Comparison of ENCODE assay signal across 19 cellular contexts in genomic region chr12:18629916-18630315, GRCh38.
"Had no signal": no experiment of that assay in that cellular context is flagged by ENCODE, and none has a peak within 500 bp of the region (broad histone marks: within the 10 kb centered on the region; RNA-seq: fewer than 3 reads in every experiment).

No MANE protein-coding gene starts in this region.

- H3K9ac ChIP-seq: parathyroid adenoma had no signal

- H3K27ac ChIP-seq: brain microvascular endothelial cell, gastrocnemius medialis, heart right ventricle, parathyroid adenoma, transverse colon, vagina had no signal

- H3K79me2 ChIP-seq: parathyroid adenoma had no signal

- H3K9me3 ChIP-seq: gastrocnemius medialis, vagina had no signal

- H3K36me3 ChIP-seq: brain microvascular endothelial cell, gastrocnemius medialis, heart right ventricle, transverse colon, vagina had no signal

- H3K27me3 ChIP-seq: brain microvascular endothelial cell, gastrocnemius medialis, heart right ventricle, transverse colon, vagina had no signal

- H3K4me3 ChIP-seq: gastrocnemius medialis, heart right ventricle, transverse colon, vagina had no signal

- H3K4me1 ChIP-seq: gastrocnemius medialis, heart right ventricle, parathyroid adenoma, transverse colon, vagina had no signal

- DNase-seq: activated CD4-positive, alpha-beta T cell treated with anti-CD3 and anti-CD28 coated beads, Interleukin-2, amount 10 ng/mL, durations not matched to agents 7 days and 5 days; activated CD8-positive, alpha-beta memory T cell treated with anti-CD3 and anti-CD28 coated beads, Interleukin-2, amount 50 U/mL, for 48 hours; activated gamma-delta T cell; activated T-cell treated with anti-CD3 and anti-CD28 coated beads, Interleukin-2, amount 50 U/mL, for 72 hours; amniotic stem cell; brain microvascular endothelial cell; cerebellar nuclear complex; effector memory CD4-positive, alpha-beta T cell; gastrocnemius medialis; heart right ventricle; naive thymus-derived CD4-positive, alpha-beta T cell; retina; stimulated activated CD4-positive, alpha-beta T cell treated with anti-CD3 and anti-CD28 coated beads, Interleukin-2, amount 100 ng/mL, for 48 hours; stimulated activated naive B cell treated with anti-CD40 and anti-IgM and Interleukin-4, amounts not matched to agents 10 μg/mL and 1 μg/mL and 100 μg/mL, for 72 hours; substantia nigra; T-helper 9 cell; transverse colon had no signal

- H2AFZ ChIP-seq: parathyroid adenoma had no signal
